In the genomic region with DNA sequence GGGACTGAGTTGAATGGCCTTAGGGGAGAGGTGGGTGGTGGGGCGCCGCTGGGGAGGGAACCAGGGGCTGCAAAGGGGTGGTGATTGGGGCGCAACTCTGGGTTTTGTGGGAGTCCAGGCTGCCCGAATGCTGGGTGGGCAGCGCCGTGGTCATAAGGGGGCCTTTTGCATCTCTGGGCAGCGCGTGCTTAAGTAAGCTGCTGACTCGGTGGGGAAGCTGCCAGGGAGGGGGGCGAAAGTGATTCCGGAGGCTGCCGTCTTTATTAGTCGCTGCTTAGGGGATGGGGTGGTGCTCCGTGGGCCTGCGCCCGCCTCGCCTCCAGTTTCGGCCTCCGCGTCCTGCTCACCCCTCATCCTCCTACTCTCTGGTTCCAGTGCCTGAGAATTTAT, we compare ENCODE assay signal across 8 cellular contexts. TPM values are rescaled to one million over a fixed set of nuclear protein-coding genes. Genes with fewer than 3 reads are reported as not detected.
A peak's percentile ranks its signal among the peaks of the same experiment; 100 is the strongest.
DNase-seq lines count a peak whose midpoint lies in the region; ATAC-seq, FAIRE-seq and TF ChIP-seq lines count a peak whose summit lies in the region.

No MANE protein-coding gene starts in this region.

- no peak for FAIRE-seq in HTR-8/SVneo (lab: Jason Lieb, UNC)

- H3K27me3 Mint-ChIP-seq in chondrocyte (ENCODE audit: low read depth) = no peaks in the 10 kb centered on the region

- H3K4me1 Mint-ChIP-seq in chondrocyte (ENCODE audit: low read depth) = peaks cover 25% of the 10 kb centered on the region

- POLR2A ChIA-PET in GM10248 (lab: Yijun Ruan, JAX) = interaction anchor here (0.5 to 1.7 kb wide), 3 partner anchors 31 to 409 kb away, joined by 4 to 5 read pairs (median 5); no protein-coding TSS in a partner anchor

- TF ChIP-seq CTCF in GM10248 (IDR thresholded peaks at IDR 0.05; ENCODE audit: control extremely low read depth, extremely low read depth, low read depth, missing control alignments) = no peak
- TF ChIP-seq CTCF in chondrocyte (IDR thresholded peaks at IDR 0.05) = no peak

- H3K4me3 Mint-ChIP-seq in chondrocyte (ENCODE audit: unreplicated experiment) = peak overlapping the region; percentile 94

- ATAC-seq in SK-N-SH treated with all-trans-retinoic acid at 6 μM for 48 hours (peak; percentile 32), left colon (peak; percentile 2), HG02970 (IDR thresholded peaks at IDR 0.05; ENCODE audit: low FRiP score, unreplicated experiment) (no peak)

- peak overlapping the region; percentile 91 for H3K27ac Mint-ChIP-seq in chondrocyte (ENCODE audit: unreplicated experiment)

- peak; percentile 52 for DNase-seq in GM10248 (ENCODE audit: extremely low spot score)
- peak; percentile 36 for DNase-seq in HTR-8/SVneo (ENCODE audit: insufficient read length, low spot score)
- no peak for DNase-seq in chondrocyte (ENCODE audit: low spot score)
- peak; percentile 53 to 59 for DNase-seq in left colon
- peak; percentile 17 for DNase-seq in stimulated activated CD8-positive, alpha-beta memory T cell treated with anti-CD3 and anti-CD28 coated beads, Interleukin-4, amount 100 ng/mL, for 24 hours (ENCODE audit: low read depth)
- no peak for DNase-seq in activated CD4-positive, CD25-positive, alpha-beta regulatory T cell treated with anti-CD3 and anti-CD28 coated beads, Interleukin-2, amount 50 U/mL, for 72 hours

- H3K36me3 Mint-ChIP-seq in chondrocyte (ENCODE audit: low read depth) = peaks cover 6% of the 10 kb centered on the region

- CTCF ChIA-PET in GM10248 (lab: Yijun Ruan, JAX) = interaction anchor here (1.4 to 5.8 kb wide), 5 partner anchors 11 to 499 kb away, joined by 3 to 38 read pairs (median 6); no protein-coding TSS in a partner anchor

- intact Hi-C loops in left colon (cut with DNase I, micrococcal nuclease) = no loop called here

- no peaks in the 10 kb centered on the region for H3K9me3 Mint-ChIP-seq in chondrocyte (ENCODE audit: low read depth)

TF ChIP-seq in SK-N-SH treated with all-trans-retinoic acid at 6 μM for 48 hours, 23 proteins besides CTCF, POLR2A, EP300 and RAD21:
- TF ChIP-seq PATZ1 (CRISPR knock-in tag; IDR thresholded peaks at IDR 0.05; ENCODE audit: borderline replicate concordance) (peak; percentile 43; the same call in 1 of the 2 replicates), CSDC2 (CRISPR knock-in tag; IDR thresholded peaks at IDR 0.05) (no peak), ESRRG (CRISPR knock-in tag; IDR thresholded peaks at IDR 0.05) (no peak), ZNF70 (CRISPR knock-in tag; IDR thresholded peaks at IDR 0.05) (no peak), ZC3H10 (CRISPR knock-in tag; IDR thresholded peaks at IDR 0.05) (no peak), ZFP30 (CRISPR knock-in tag; IDR thresholded peaks at IDR 0.05) (no peak), TOX (CRISPR knock-in tag; IDR thresholded peaks at IDR 0.05; ENCODE audit: borderline replicate concordance) (no peak)

RNA-seq across cellular contexts. Expression of gene PTPA, which starts 0.5 kb away (rescaled TPM):
- 133 to 143 TPM (median 143 TPM) in 3 replicates for total RNA-seq in chondrocyte
- 10 to 100 TPM; 90.8 to 91.9 TPM for total RNA-seq in left colon

RNA-seq across cellular contexts. Expression of gene CRAT, which starts 1.2 kb away (rescaled TPM):
- 43.9 to 49.0 TPM (median 45.2 TPM) in 3 replicates for total RNA-seq in chondrocyte
- 10 to 100 TPM; 62.4 to 76.1 TPM for total RNA-seq in left colon

RNA-seq across cellular contexts. Expression of gene DOLPP1, which starts 30.8 kb away (rescaled TPM):
- 12.3 to 22.5 TPM (median 16.4 TPM) in 3 replicates for total RNA-seq in chondrocyte
- 10 to 100 TPM; 44.4 to 53.1 TPM for total RNA-seq in left colon

Comparison
In these comparisons a context has a peak if more than half of its experiments do, and no peak if none do; other contexts are left out.
1. DNase-seq: peak in GM10248 (single experiment), HTR-8/SVneo (single experiment), left colon (2 of 2) and stimulated activated CD8-positive, alpha-beta memory T cell treated with anti-CD3 and anti-CD28 coated beads, Interleukin-4, amount 100 ng/mL, for 24 hours (single experiment); none in chondrocyte (single experiment) and activated CD4-positive, CD25-positive, alpha-beta regulatory T cell treated with anti-CD3 and anti-CD28 coated beads, Interleukin-2, amount 50 U/mL, for 72 hours (single experiment).